In genomic region chr1:40020447-40021085, GRCh38 we compare ENCODE assay signal across 22 cellular contexts. TPM values are rescaled to one million over a fixed set of nuclear protein-coding genes. Genes with fewer than 3 reads are reported as not detected.
A peak's percentile ranks its signal among the peaks of the same experiment; 100 is the strongest.
DNase-seq lines count a peak whose midpoint lies in the region; ATAC-seq, FAIRE-seq and TF ChIP-seq lines count a peak whose summit lies in the region.
"Had no signal": no experiment of that assay in that cellular context is flagged by ENCODE, and none has a peak within 500 bp of the region (broad histone marks: within the 10 kb centered on the region; RNA-seq: fewer than 3 reads in every experiment).

No MANE protein-coding gene starts in this region.

- H3K4me2 ChIP-seq in astrocyte (ENCODE audit: low read length) (no peak overlapping the region), neuronal stem cell (ENCODE audit: insufficient read depth, low read length, poor library complexity, severe bottlenecking) (no peak overlapping the region)
- H3K4me2 ChIP-seq: A549 had no signal

- no peaks in the 10 kb centered on the region for H4K20me1 ChIP-seq in astrocyte (ENCODE audit: insufficient read depth, low read length)

- H3K4me3 ChIP-seq in astrocyte (ENCODE audit: insufficient read depth, low read depth, low read length): no peak overlapping the region
- H3K4me3 ChIP-seq in neuronal stem cell (ENCODE audit: low read length in 2 of 2): no peak overlapping the region
- H3K4me3 ChIP-seq in upper lobe of right lung: no peak overlapping the region
- H3K4me3 ChIP-seq: A549, GM23248, HAP-1 had no signal

- peaks cover 3% of the 10 kb centered on the region for H3K27me3 Mint-ChIP-seq in astrocyte (ENCODE audit: low read depth, unreplicated experiment)
- H3K27me3 Mint-ChIP-seq in effector memory CD8-positive, alpha-beta T cell: peaks cover 0 to 13% of the 10 kb centered on the region in 2 donors
- H3K27me3 Mint-ChIP-seq: B cell had no signal

- no peak overlapping the region for H2AK5ac ChIP-seq in neuronal stem cell (ENCODE audit: low read depth, low read length)

- no peak overlapping the region for H3K4ac ChIP-seq in neuronal stem cell (ENCODE audit: low read length)

- no peak for TF ChIP-seq CTCF in GM10248 (IDR thresholded peaks at IDR 0.05; ENCODE audit: control extremely low read depth, extremely low read depth, low read depth, missing control alignments)
- TF ChIP-seq CTCF in astrocyte (IDR thresholded peaks at IDR 0.05; ENCODE audit: insufficient read depth, low read depth, low read length): no peak
- TF ChIP-seq CTCF in upper lobe of right lung (IDR thresholded peaks at IDR 0.05): no peak

- no peak overlapping the region for H3K18ac ChIP-seq in neuronal stem cell (ENCODE audit: low read length)

- POLR2A ChIA-PET in GM10248 (lab: Yijun Ruan, JAX) (no interaction called here), HEK293T (lab: Yijun Ruan, JAX) (no interaction called here)

- CTCF ChIA-PET in GM10248 (lab: Yijun Ruan, JAX) (interaction anchor here (1.1 to 2.0 kb wide), 3 partner anchors 12 to 101 kb away, joined by 3 to 12 read pairs (median 6); no protein-coding TSS in a partner anchor), HEK293T (lab: Yijun Ruan, JAX) (no interaction called here)

- peak overlapping the region; percentile 30 for H3K27ac Mint-ChIP-seq in astrocyte (ENCODE audit: unreplicated experiment)
- no peak overlapping the region for H3K27ac Mint-ChIP-seq in effector memory CD8-positive, alpha-beta T cell
- H3K27ac Mint-ChIP-seq: B cell, CD14-positive monocyte had no signal

- intact Hi-C loops in upper lobe of right lung (cut with DNase I): no loop called here

- H3K27ac ChIP-seq in astrocyte (ENCODE audit: low read depth, low read length): no peak overlapping the region
- no peak overlapping the region for H3K27ac ChIP-seq in neuronal stem cell (replicated peaks; ENCODE audit: low read length)
- no peak overlapping the region for H3K27ac ChIP-seq in upper lobe of right lung
- H3K27ac ChIP-seq: A549, GM23248, HL-60 had no signal

- H3K4me3 Mint-ChIP-seq in astrocyte (ENCODE audit: unreplicated experiment): no peak overlapping the region
- no peak overlapping the region for H3K4me3 Mint-ChIP-seq in effector memory CD8-positive, alpha-beta T cell
- H3K4me3 Mint-ChIP-seq: B cell, CD14-positive monocyte had no signal

- no peak overlapping the region for H2BK12ac ChIP-seq in neuronal stem cell (ENCODE audit: low read length)

- H3K23ac ChIP-seq in neuronal stem cell (ENCODE audit: low read depth, low read length, poor library complexity): no peak overlapping the region

- H2BK15ac ChIP-seq in neuronal stem cell (ENCODE audit: low read length): no peak overlapping the region

- H3K4me1 ChIP-seq in astrocyte (ENCODE audit: insufficient read depth, low read length) (peaks cover 2% of the 10 kb centered on the region), neuronal stem cell (ENCODE audit: control insufficient read depth in 2 of 2, insufficient read depth in 1 of 2, low read depth in 1 of 2, low read length in 2 of 2) (no peaks in the 10 kb centered on the region), upper lobe of right lung (no peaks in the 10 kb centered on the region)
- H3K4me1 ChIP-seq: HAP-1 had no signal

- H2BK120ac ChIP-seq in neuronal stem cell (ENCODE audit: low read depth, low read length): no peak overlapping the region

- H3K14ac ChIP-seq in neuronal stem cell (ENCODE audit: low read length): no peak overlapping the region

- DNase-seq in GM10248 (ENCODE audit: extremely low spot score): peak; percentile 25
- DNase-seq in HEK293T (ENCODE audit: extremely low spot score): no peak
- DNase-seq in astrocyte (ENCODE audit: low read depth): no peak
- DNase-seq in neuronal stem cell (ENCODE audit: low spot score): no peak
- DNase-seq in NCI-H748 treated with DMSO at 0.1 percent for 48 hours (lab: John Stamatoyannopoulos, UW): no peak
- no peak for DNase-seq in effector memory CD8-positive, alpha-beta T cell
- DNase-seq in upper lobe of right lung: no peak
- DNase-seq: DMS79 treated with DMSO at 0.1 percent for 48 hours, GM23248, KG1, NCI-H1105, NCI-H146, NCI-H2029, NCI-H226, NCI-H524 had no signal

- H3K36me3 ChIP-seq in astrocyte (ENCODE audit: insufficient read depth, low read length): no peaks in the 10 kb centered on the region
- no peaks in the 10 kb centered on the region for H3K36me3 ChIP-seq in neuronal stem cell (replicated peaks in 1 of 2; ENCODE audit: control insufficient read depth in 2 of 2, insufficient read depth in 2 of 2, low read length in 2 of 2)
- no peaks in the 10 kb centered on the region for H3K36me3 ChIP-seq in upper lobe of right lung
- H3K36me3 ChIP-seq: HAP-1 had no signal

- no peaks in the 10 kb centered on the region for H3K79me1 ChIP-seq in neuronal stem cell (ENCODE audit: low read depth, low read length)

- H3K27me3 ChIP-seq in astrocyte (ENCODE audit: insufficient read depth, low read length): no peaks in the 10 kb centered on the region
- no peaks in the 10 kb centered on the region for H3K27me3 ChIP-seq in neuronal stem cell (ENCODE audit: control insufficient read depth in 3 of 3, insufficient read depth in 3 of 3, low read depth in 1 of 3, low read length in 3 of 3)
- H3K27me3 ChIP-seq in upper lobe of right lung: no peaks in the 10 kb centered on the region

- H3K4me1 Mint-ChIP-seq in astrocyte (ENCODE audit: low read depth, unreplicated experiment): no peaks in the 10 kb centered on the region
- no peaks in the 10 kb centered on the region for H3K4me1 Mint-ChIP-seq in effector memory CD8-positive, alpha-beta T cell (ENCODE audit: low read depth in 2 of 2)

- H3K9ac ChIP-seq in astrocyte (ENCODE audit: low read length): no peak overlapping the region
- no peak overlapping the region for H3K9ac ChIP-seq in neuronal stem cell (ENCODE audit: low read depth, low read length, poor library complexity)
- H3K9ac ChIP-seq: GM23248 had no signal

- no peaks in the 10 kb centered on the region for H3K79me2 ChIP-seq in astrocyte (ENCODE audit: insufficient read depth, low read length)

- no peak overlapping the region for H2AFZ ChIP-seq in astrocyte (ENCODE audit: low read depth, low read length)
- H2AFZ ChIP-seq in neuronal stem cell (ENCODE audit: low read length): peak overlapping the region; percentile 17
- H2AFZ ChIP-seq: GM23248 had no signal

- H4K8ac ChIP-seq in neuronal stem cell (ENCODE audit: low read depth, low read length): no peak overlapping the region

- H3K9me3 Mint-ChIP-seq in astrocyte (ENCODE audit: unreplicated experiment): peaks cover 3% of the 10 kb centered on the region
- H3K9me3 Mint-ChIP-seq in effector memory CD8-positive, alpha-beta T cell: no peaks in the 10 kb centered on the region

- peaks cover 3% of the 10 kb centered on the region for H3K36me3 Mint-ChIP-seq in astrocyte (ENCODE audit: low read depth, unreplicated experiment)
- no peaks in the 10 kb centered on the region for H3K36me3 Mint-ChIP-seq in effector memory CD8-positive, alpha-beta T cell (ENCODE audit: insufficient read depth)
- H3K36me3 Mint-ChIP-seq: CD14-positive monocyte had no signal

- no peak overlapping the region for H4K91ac ChIP-seq in neuronal stem cell (ENCODE audit: low read depth, low read length, poor library complexity)

- no CpG with 5 or more reads among the region's 4 CpGs for WGBS in neuronal stem cell (ENCODE audit: extremely low coverage in 2 of 2, insufficient read length in 2 of 2, insufficient replicate concordance in 1 of 2), 2 donors

- peaks cover 5% of the 10 kb centered on the region for H3K9me3 ChIP-seq in astrocyte (ENCODE audit: insufficient read depth, low read depth, low read length)
- H3K9me3 ChIP-seq in neuronal stem cell (replicated peaks in 1 of 2; ENCODE audit: control insufficient read depth in 2 of 2, insufficient read depth in 1 of 2, low read depth in 1 of 2, low read length in 2 of 2): peaks cover 3 to 10% of the 10 kb centered on the region in 2 donors
- H3K9me3 ChIP-seq in upper lobe of right lung: no peaks in the 10 kb centered on the region

- no peak for ATAC-seq in effector memory CD8-positive, alpha-beta T cell (replicated peaks)
- no peak for ATAC-seq in upper lobe of right lung
- ATAC-seq: A549, HepG2, Right ventricle myocardium inferior had no signal

- H2BK5ac ChIP-seq in neuronal stem cell (ENCODE audit: low read length): no peak overlapping the region

- FAIRE-seq in astrocyte (lab: Jason Lieb, UNC): no peak
- FAIRE-seq: A549, HepG2 had no signal

TF ChIP-seq in HEK293T, 16 proteins besides CTCF, POLR2A, EP300 and RAD21:
- TF ChIP-seq PKNOX1 (IDR thresholded peaks at IDR 0.05) (peak; percentile 67), FOXK2 (IDR thresholded peaks at IDR 0.05) (no peak)

RNA-seq across cellular contexts. Expression of gene CAP1, which starts 20.0 kb away (rescaled TPM):
- total RNA-seq in astrocyte: 929 and 930 TPM in 2 replicates
- polyA plus RNA-seq in neuronal stem cell (2013, experiment 1 of 2): 116 TPM
- polyA plus RNA-seq in neuronal stem cell (2013, experiment 2 of 2): 119 TPM
- total RNA-seq in upper lobe of right lung: 373 TPM
